8 cellular contexts compared by ENCODE assay signal in genomic region chrX:53281321-53281822, GRCh38. TPM values are rescaled to one million over a fixed set of nuclear protein-coding genes. Genes with fewer than 3 reads are reported as not detected.
A peak's percentile ranks its signal among the peaks of the same experiment; 100 is the strongest.
DNase-seq lines count a peak whose midpoint lies in the region; ATAC-seq lines count a peak whose summit lies in the region.

TSS of gene IQSEC2 (minus strand) at chrX:53281584.

- peaks cover 4 to 7% of the 10 kb centered on the region in 2 donors for H3K4me1 ChIP-seq in neuronal stem cell (ENCODE audit: control insufficient read depth in 2 of 2, insufficient read depth in 1 of 2, low read depth in 1 of 2, low read length in 2 of 2)

- peak within 1 kb of the TSS; percentile 39 for H3K27ac Mint-ChIP-seq in activated T-cell treated with anti-CD3 and anti-CD28 coated beads, Interleukin-2, amount 50 U/mL, for 72 hours
- no peak within 1 kb of the TSS for H3K27ac Mint-ChIP-seq in activated CD4-positive, alpha-beta T cell treated with anti-CD3 and anti-CD28 coated beads, Interleukin-2, amount 10 ng/mL, durations not matched to agents 24 days and 14 days

- H3K18ac ChIP-seq in neuronal stem cell (ENCODE audit: low read length), result peak within 1 kb of the TSS; percentile 85

- no peak within 1 kb of the TSS for H2BK120ac ChIP-seq in neuronal stem cell (ENCODE audit: low read depth, low read length)

- no peaks in the 10 kb centered on the region for H3K9me3 ChIP-seq in neuronal stem cell (replicated peaks in 1 of 2; ENCODE audit: control insufficient read depth in 2 of 2, insufficient read depth in 1 of 2, low read depth in 1 of 2, low read length in 2 of 2)

- H2BK5ac ChIP-seq in neuronal stem cell (ENCODE audit: low read length), result peak within 1 kb of the TSS; percentile 39

- H4K91ac ChIP-seq in neuronal stem cell (ENCODE audit: low read depth, low read length, poor library complexity), result no peak within 1 kb of the TSS

- peak within 1 kb of the TSS; percentile 68 for H3K27ac ChIP-seq in neuronal stem cell (replicated peaks; ENCODE audit: low read length)

- no peaks in the 10 kb centered on the region for H3K27me3 ChIP-seq in neuronal stem cell (ENCODE audit: control insufficient read depth in 3 of 3, insufficient read depth in 3 of 3, low read depth in 1 of 3, low read length in 3 of 3)

- peaks cover 38% of the 10 kb centered on the region for H3K27me3 Mint-ChIP-seq in activated T-cell treated with anti-CD3 and anti-CD28 coated beads, Interleukin-2, amount 50 U/mL, for 72 hours (ENCODE audit: low read depth)
- H3K27me3 Mint-ChIP-seq in activated CD4-positive, alpha-beta T cell treated with anti-CD3 and anti-CD28 coated beads, Interleukin-2, amount 10 ng/mL, durations not matched to agents 24 days and 14 days, result peaks cover 2% of the 10 kb centered on the region

- no peak within 1 kb of the TSS for H2BK15ac ChIP-seq in neuronal stem cell (ENCODE audit: low read length)

- H2AFZ ChIP-seq in neuronal stem cell (ENCODE audit: low read length), result peak within 1 kb of the TSS; percentile 82

- no CpG with 5 or more reads among the region's 9 CpGs for WGBS in neuronal stem cell (ENCODE audit: extremely low coverage in 2 of 2, insufficient read length in 2 of 2, insufficient replicate concordance in 1 of 2), 2 donors

- no peaks in the 10 kb centered on the region for H3K36me3 ChIP-seq in neuronal stem cell (replicated peaks in 1 of 2; ENCODE audit: control insufficient read depth in 2 of 2, insufficient read depth in 2 of 2, low read length in 2 of 2)

- H3K36me3 Mint-ChIP-seq in activated T-cell treated with anti-CD3 and anti-CD28 coated beads, Interleukin-2, amount 50 U/mL, for 72 hours (ENCODE audit: insufficient read depth in 2 of 2), result no peaks in the 10 kb centered on the region
- H3K36me3 Mint-ChIP-seq in activated CD4-positive, alpha-beta T cell treated with anti-CD3 and anti-CD28 coated beads, Interleukin-2, amount 10 ng/mL, durations not matched to agents 24 days and 14 days (ENCODE audit: low read depth), result no peaks in the 10 kb centered on the region

- peak within 1 kb of the TSS; percentile 33 for H3K4me2 ChIP-seq in neuronal stem cell (ENCODE audit: insufficient read depth, low read length, poor library complexity, severe bottlenecking)

- H3K4me1 Mint-ChIP-seq in activated T-cell treated with anti-CD3 and anti-CD28 coated beads, Interleukin-2, amount 50 U/mL, for 72 hours (ENCODE audit: low read depth), result peaks cover 6% of the 10 kb centered on the region
- H3K4me1 Mint-ChIP-seq in activated CD4-positive, alpha-beta T cell treated with anti-CD3 and anti-CD28 coated beads, Interleukin-2, amount 10 ng/mL, durations not matched to agents 24 days and 14 days, result peaks cover 3% of the 10 kb centered on the region

- ATAC-seq in activated T-cell treated with anti-CD3 and anti-CD28 coated beads, Interleukin-2, amount 50 U/mL, for 72 hours (replicated peaks in 1 of 2), result no peak
- ATAC-seq in HG02623 (IDR thresholded peaks at IDR 0.05; ENCODE audit: unreplicated experiment), result no peak

- peak within 1 kb of the TSS; percentile 21 for H3K14ac ChIP-seq in neuronal stem cell (ENCODE audit: low read length)

- peak within 1 kb of the TSS; percentile 41 for H2BK12ac ChIP-seq in neuronal stem cell (ENCODE audit: low read length)

- intact Hi-C loops in activated CD4-positive, alpha-beta T cell treated with anti-CD3 and anti-CD28 coated beads, Interleukin-2, amount 10 ng/mL, durations not matched to agents 24 days and 14 days (cut with micrococcal nuclease), result no loop called here

- peak within 1 kb of the TSS; percentile 56 for H2AK5ac ChIP-seq in neuronal stem cell (ENCODE audit: low read depth, low read length)

- peak within 1 kb of the TSS; percentile 43 for H4K8ac ChIP-seq in neuronal stem cell (ENCODE audit: low read depth, low read length)

- H3K23ac ChIP-seq in neuronal stem cell (ENCODE audit: low read depth, low read length, poor library complexity), result no peak within 1 kb of the TSS

- H3K9ac ChIP-seq in neuronal stem cell (ENCODE audit: low read depth, low read length, poor library complexity), result peak within 1 kb of the TSS; percentile 70

- no peak within 1 kb of the TSS for H3K4me3 Mint-ChIP-seq in activated T-cell treated with anti-CD3 and anti-CD28 coated beads, Interleukin-2, amount 50 U/mL, for 72 hours
- H3K4me3 Mint-ChIP-seq in activated CD4-positive, alpha-beta T cell treated with anti-CD3 and anti-CD28 coated beads, Interleukin-2, amount 10 ng/mL, durations not matched to agents 24 days and 14 days, result no peak within 1 kb of the TSS

- H3K4ac ChIP-seq in neuronal stem cell (ENCODE audit: low read length), result no peak within 1 kb of the TSS

- H3K79me1 ChIP-seq in neuronal stem cell (ENCODE audit: low read depth, low read length), result no peaks in the 10 kb centered on the region

- no peaks in the 10 kb centered on the region for H3K9me3 Mint-ChIP-seq in activated T-cell treated with anti-CD3 and anti-CD28 coated beads, Interleukin-2, amount 50 U/mL, for 72 hours
- H3K9me3 Mint-ChIP-seq in activated CD4-positive, alpha-beta T cell treated with anti-CD3 and anti-CD28 coated beads, Interleukin-2, amount 10 ng/mL, durations not matched to agents 24 days and 14 days, result no peaks in the 10 kb centered on the region

- peak within 1 kb of the TSS; percentile 35 to 54 for H3K4me3 ChIP-seq in neuronal stem cell (ENCODE audit: low read length in 2 of 2)

- DNase-seq in activated T-cell treated with anti-CD3 and anti-CD28 coated beads, Interleukin-2, amount 50 U/mL, for 72 hours, result no peak
- DNase-seq in activated T-cell treated with anti-CD3 and anti-CD28 coated beads, Interleukin-2, amount 50 U/mL, for 48 hours, result no peak
- DNase-seq in UCSD-AML1 (lab: John Stamatoyannopoulos, UW; ENCODE audit: unreplicated experiment) (peak; percentile 40), fibroblast of the conjunctiva (ENCODE audit: low read depth) (peak; percentile 69), neuronal stem cell (ENCODE audit: low spot score) (no peak), T-helper 2 cell (no peak)
- no peak for DNase-seq in activated CD4-positive, alpha-beta T cell treated with anti-CD3 and anti-CD28 coated beads, Interleukin-2, amount 10 ng/mL, durations not matched to agents 24 days and 14 days

RNA-seq across cellular contexts. Expression of gene IQSEC2, which starts in this region (rescaled TPM):
- 1 to 10 TPM in 1 of 2 donors, under 1 TPM in 1; 0.56 to 1.3 TPM for total RNA-seq in activated T-cell treated with anti-CD3 and anti-CD28 coated beads, Interleukin-2, amount 50 U/mL, for 72 hours
- 12.5 TPM for polyA plus RNA-seq in neuronal stem cell (2013, experiment 1 of 2)
- polyA plus RNA-seq in neuronal stem cell (2013, experiment 2 of 2), result 13.1 TPM
- total RNA-seq in activated CD4-positive, alpha-beta T cell treated with anti-CD3 and anti-CD28 coated beads, Interleukin-2, amount 10 ng/mL, durations not matched to agents 24 days and 14 days, result 0.37 and 0.64 TPM in 2 replicates

Comparison
In these comparisons a context has a peak if more than half of its experiments do, and no peak if none do; other contexts are left out.
1. DNase-seq: peak in UCSD-AML1 (single experiment) and fibroblast of the conjunctiva (single experiment); none in activated T-cell treated with anti-CD3 and anti-CD28 coated beads, Interleukin-2, amount 50 U/mL, for 72 hours (0 of 2), activated T-cell treated with anti-CD3 and anti-CD28 coated beads, Interleukin-2, amount 50 U/mL, for 48 hours (0 of 2), neuronal stem cell (single experiment), T-helper 2 cell (0 of 5) and activated CD4-positive, alpha-beta T cell treated with anti-CD3 and anti-CD28 coated beads, Interleukin-2, amount 10 ng/mL, durations not matched to agents 24 days and 14 days (single experiment).